In the genomic region with DNA sequence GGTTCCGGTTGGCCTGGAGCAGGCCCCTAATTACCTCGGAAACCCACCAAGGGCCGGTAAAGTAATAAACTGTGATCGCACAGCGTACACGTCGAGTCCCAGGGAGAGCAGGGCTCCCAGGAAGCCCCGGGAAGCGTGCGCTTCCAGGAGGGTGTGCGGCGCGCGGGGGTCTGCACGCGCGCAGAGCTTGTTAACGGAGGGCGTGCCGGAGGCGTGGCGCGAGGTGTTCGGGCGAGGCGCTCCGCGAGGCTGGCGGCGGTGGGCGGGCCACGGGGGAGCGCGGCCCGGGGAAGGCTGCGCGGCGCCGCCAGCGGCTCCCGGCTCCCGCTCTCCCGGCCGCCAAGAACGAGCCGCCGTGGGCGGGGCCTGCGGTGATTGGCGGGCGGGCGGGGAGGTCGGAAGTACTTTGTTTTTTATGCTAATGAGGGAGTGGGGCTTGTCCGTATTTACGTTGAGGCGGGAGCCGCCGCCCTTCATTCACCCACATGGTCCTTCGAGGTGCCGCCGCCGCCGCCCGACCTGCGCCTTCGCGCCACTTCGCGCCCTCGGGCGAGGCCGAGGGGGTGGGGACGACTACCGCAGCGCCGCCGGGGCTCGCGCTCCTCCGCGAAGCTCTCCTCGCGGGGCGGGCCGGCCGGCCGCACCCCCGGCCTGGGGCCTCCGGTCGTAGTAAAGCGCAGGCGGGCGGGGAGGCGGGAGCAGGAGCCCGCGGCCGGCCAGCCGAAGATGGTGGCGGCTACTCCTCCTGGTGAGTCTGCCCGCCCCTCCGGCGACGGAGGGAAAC, we compare ENCODE assay signal across 1 cellular context.
A peak's percentile ranks its signal among the peaks of the same experiment; 100 is the strongest.
TF ChIP-seq lines count a peak whose summit lies in the region.

Gene MIR17HG, plus strand, starts transcription at position 476 of the 784 bp plus-strand sequence.

TF ChIP-seq in H1, 55 proteins besides CTCF, POLR2A, EP300 and RAD21:
- TF ChIP-seq SIRT6 (IDR thresholded peaks at IDR 0.05; ENCODE audit: low read length) (no peak), SP1 (IDR thresholded peaks at IDR 0.05; ENCODE audit: low read depth, low read length) (no peak), SP4 (IDR thresholded peaks at IDR 0.05; ENCODE audit: low read length) (no peak), HDAC6 (IDR thresholded peaks at IDR 0.05; ENCODE audit: low read depth, low read length) (no peak), KDM4A (IDR thresholded peaks at IDR 0.05; ENCODE audit: low read depth, low read length, severe bottlenecking) (no peak), CBX5 (IDR thresholded peaks at IDR 0.05; ENCODE audit: low read depth, low read length) (no peak), GABPA (IDR thresholded peaks at IDR 0.05; ENCODE audit: borderline replicate concordance, insufficient read depth, low read length) (no peak), SAP30 (IDR thresholded peaks at IDR 0.05; ENCODE audit: insufficient read depth, insufficient replicate concordance, low read length) (no peak), SIN3A (conservative IDR thresholded peaks at IDR 0.05 in 1 of 2, IDR thresholded peaks at IDR 0.05 in 1 of 2; ENCODE audit: low read depth in 1 of 2, low read length in 2 of 2) (peak in 1 of 2 experiments; percentile 16; a peak in 1 of 4 replicates), ASH2L (IDR thresholded peaks at IDR 0.05; ENCODE audit: low read length) (peak; percentile 70), TAF7 (optimal IDR thresholded peaks at IDR 0.05; ENCODE audit: borderline replicate concordance, low read depth, low read length) (peak; percentile 97), TCF12 (IDR thresholded peaks at IDR 0.05; ENCODE audit: low read depth, low read length) (no peak), ATF2 (IDR thresholded peaks at IDR 0.05; ENCODE audit: low read length) (no peak), RXRA (IDR thresholded peaks at IDR 0.05; ENCODE audit: insufficient read depth, low read depth, low read length) (no peak), ZNF274 (IDR thresholded peaks at IDR 0.05; ENCODE audit: borderline replicate concordance, extremely low read depth, low read length) (no peak), PHF8 (conservative IDR thresholded peaks at IDR 0.05; ENCODE audit: low read depth, low read length) (peak; percentile 85; the same call in 1 of the 2 replicates), KDM1A (IDR thresholded peaks at IDR 0.05; ENCODE audit: borderline replicate concordance, low read length) (no peak), JUN (IDR thresholded peaks at IDR 0.05; ENCODE audit: low read depth, low read length) (no peak), USF2 (IDR thresholded peaks at IDR 0.05; ENCODE audit: low read length) (no peak), MAFK (IDR thresholded peaks at IDR 0.05; ENCODE audit: low read depth, low read length) (no peak), BRCA1 (IDR thresholded peaks at IDR 0.05; ENCODE audit: low read depth, low read length) (no peak), RFX5 (IDR thresholded peaks at IDR 0.05; ENCODE audit: borderline replicate concordance, low read depth, low read length) (no peak), POU5F1 (IDR thresholded peaks at IDR 0.05; ENCODE audit: low read depth, low read length) (no peak), ATF3 (IDR thresholded peaks at IDR 0.05; ENCODE audit: insufficient read depth, low read depth, low read length) (no peak), CREB1 (IDR thresholded peaks at IDR 0.05) (no peak), BCL11A (IDR thresholded peaks at IDR 0.05; ENCODE audit: low read depth in 2 of 2, low read length in 2 of 2) (no peak), TAF1 (IDR thresholded peaks at IDR 0.05; ENCODE audit: low read depth, low read length) (peak; percentile 98), YY1 (IDR thresholded peaks at IDR 0.05; ENCODE audit: low read depth, low read length) (no peak), HDAC2 (IDR thresholded peaks at IDR 0.05; ENCODE audit: borderline replicate concordance in 1 of 2, low read depth in 2 of 2, low read length in 2 of 2) (peak in 1 of 2 experiments; percentile 74; a peak in 2 of 4 replicates), CTBP2 (IDR thresholded peaks at IDR 0.05; ENCODE audit: borderline replicate concordance, insufficient read depth, insufficient read length, low read length) (no peak), SIX5 (IDR thresholded peaks at IDR 0.05; ENCODE audit: low read depth, low read length) (no peak), POLR2AphosphoS5 (IDR thresholded peaks at IDR 0.05; ENCODE audit: low read depth, low read length) (peak; percentile 99), BACH1 (IDR thresholded peaks at IDR 0.05; ENCODE audit: low read length) (peak; percentile 68), CHD1 (IDR thresholded peaks at IDR 0.05; ENCODE audit: low read depth, low read length) (no peak), SP2 (IDR thresholded peaks at IDR 0.05; ENCODE audit: low read length) (no peak), EZH2 (IDR thresholded peaks at IDR 0.05; ENCODE audit: low read depth, low read length, severe bottlenecking) (no peak), RNF2 (IDR thresholded peaks at IDR 0.05; ENCODE audit: borderline replicate concordance, low read depth, low read length, missing control alignments, poor library complexity, severe bottlenecking) (no peak), CHD2 (IDR thresholded peaks at IDR 0.05; ENCODE audit: low read length) (no peak), NANOG (IDR thresholded peaks at IDR 0.05; ENCODE audit: insufficient read depth, low read depth, low read length, poor library complexity, severe bottlenecking) (no peak), MAX (IDR thresholded peaks at IDR 0.05) (peak; percentile 82), CHD7 (IDR thresholded peaks at IDR 0.05; ENCODE audit: insufficient replicate concordance, low read length) (no peak), JUND (IDR thresholded peaks at IDR 0.05; ENCODE audit: low read length) (no peak), CBX8 (IDR thresholded peaks at IDR 0.05; ENCODE audit: borderline replicate concordance, low read depth, low read length) (no peak), CEBPB (IDR thresholded peaks at IDR 0.05; ENCODE audit: low read depth, low read length) (no peak), TEAD4 (IDR thresholded peaks at IDR 0.05; ENCODE audit: low read depth, low read length) (no peak), EGR1 (IDR thresholded peaks at IDR 0.05; ENCODE audit: borderline replicate concordance, low read depth, low read length) (peak; percentile 2; the same call in 1 of the 2 replicates), NRF1 (IDR thresholded peaks at IDR 0.05; ENCODE audit: low read depth, low read length) (no peak), SRF (IDR thresholded peaks at IDR 0.05; ENCODE audit: low read depth, low read length) (no peak), GTF2F1 (IDR thresholded peaks at IDR 0.05; ENCODE audit: borderline replicate concordance, low read depth, low read length) (peak; percentile 93), SUZ12 (IDR thresholded peaks at IDR 0.05; ENCODE audit: low read length) (no peak), FOSL1 (IDR thresholded peaks at IDR 0.05; ENCODE audit: insufficient read depth, low read depth, low read length) (no peak), RBBP5 (IDR thresholded peaks at IDR 0.05; ENCODE audit: borderline replicate concordance, low read depth, low read length) (peak; percentile 74), TBP (IDR thresholded peaks at IDR 0.05; ENCODE audit: low read depth, low read length) (peak; percentile 96), E2F6 (IDR thresholded peaks at IDR 0.05) (peak; percentile 74; the same call in 1 of the 2 replicates), KDM5A (IDR thresholded peaks at IDR 0.05; ENCODE audit: low read length) (no peak)
